In genomic region chr15:91021516-91022074, GRCh38 we compare ENCODE assay signal across 8 cellular contexts. TPM values are rescaled to one million over a fixed set of nuclear protein-coding genes. Genes with fewer than 3 reads are reported as not detected.
DNase-seq lines count a peak whose midpoint lies in the region; ATAC-seq, FAIRE-seq and TF ChIP-seq lines count a peak whose summit lies in the region.

No MANE protein-coding gene starts in this region.

- H3K9me3 Mint-ChIP-seq in natural killer cell: no peaks in the 10 kb centered on the region

- no peaks in the 10 kb centered on the region for H3K9me3 ChIP-seq in heart left ventricle
- H3K9me3 ChIP-seq in effector memory CD4-positive, alpha-beta T cell (ENCODE audit: control insufficient read depth, low read length): no peaks in the 10 kb centered on the region

- H3K27me3 ChIP-seq in heart left ventricle: no peaks in the 10 kb centered on the region
- no peaks in the 10 kb centered on the region for H3K27me3 ChIP-seq in effector memory CD4-positive, alpha-beta T cell (replicated peaks; ENCODE audit: control insufficient read depth, insufficient read depth, low read length, poor library complexity, severe bottlenecking)

- intact Hi-C loops in heart left ventricle (cut with DNase I): loop anchor here in 2 of 10 donors (2.0 to 10.0 kb wide), 2 partner anchors 23 to 67 kb away; partner anchors contain the start of gene RCCD1 (in 1 of the 2)
- intact Hi-C loops in Right ventricle myocardium superior (cut with DNase I): no loop called here
- intact Hi-C loops in natural killer cell (cut with micrococcal nuclease): no loop called here

- peak in 1 of 4 donors; percentile 7 for ATAC-seq in heart left ventricle
- ATAC-seq in Right ventricle myocardium superior (ENCODE audit: poor library complexity): no peak
- ATAC-seq in natural killer cell: no peak

- H3K36me3 Mint-ChIP-seq in natural killer cell: no peaks in the 10 kb centered on the region

- H3K4me3 ChIP-seq in heart left ventricle: peak overlapping the region; percentile 69 to 100 (median 97)
- H3K4me3 ChIP-seq in effector memory CD4-positive, alpha-beta T cell (ENCODE audit: insufficient read depth, low read depth, low read length, poor library complexity, severe bottlenecking): peak overlapping the region; percentile 77

- DNase-seq in heart left ventricle (no peak), Right ventricle myocardium superior (no peak), NCI-H226 (peak; percentile 28), natural killer cell (no peak), ureter (ENCODE audit: low spot score) (no peak), D721Med (ENCODE audit: insufficient read length, low spot score) (no peak), SHP77 treated with DMSO at 0.1 percent for 48 hours (lab: John Stamatoyannopoulos, UW) (no peak)
- DNase-seq in effector memory CD4-positive, alpha-beta T cell: no peak

- peaks cover 0 to 27% (median 15%) of the 10 kb centered on the region in 12 donors for H3K4me1 ChIP-seq in heart left ventricle
- H3K4me1 ChIP-seq in effector memory CD4-positive, alpha-beta T cell (ENCODE audit: control insufficient read depth, insufficient read depth, low read length, poor library complexity, severe bottlenecking): peaks cover 8% of the 10 kb centered on the region

- H3K4me1 Mint-ChIP-seq in natural killer cell: peaks cover 13 to 49% of the 10 kb centered on the region in 2 donors

- H3K4me3 Mint-ChIP-seq in natural killer cell: peak overlapping the region; percentile 93

- H3K27ac Mint-ChIP-seq in natural killer cell: peak overlapping the region; percentile 53 to 82

- no peak for TF ChIP-seq POLR2A in heart left ventricle (IDR thresholded peaks at IDR 0.05)

- TF ChIP-seq CTCF in heart left ventricle (IDR thresholded peaks at IDR 0.05): no peak
- no peak for TF ChIP-seq CTCF in natural killer cell (IDR thresholded peaks at IDR 0.05)
- no peak for TF ChIP-seq CTCF in D721Med (IDR thresholded peaks at IDR 0.05; ENCODE audit: insufficient read depth, missing control alignments)

- H3K36me3 ChIP-seq in heart left ventricle: peaks cover 0 to 18% (median 5%) of the 10 kb centered on the region in 9 donors
- peaks cover 4% of the 10 kb centered on the region for H3K36me3 ChIP-seq in effector memory CD4-positive, alpha-beta T cell (ENCODE audit: control insufficient read depth, insufficient read depth, low read length)

- no peaks in the 10 kb centered on the region for H3K27me3 Mint-ChIP-seq in natural killer cell (ENCODE audit: low read depth in 2 of 2)

- peak overlapping the region in 6 of 12 donors; percentile 62 to 86 (median 84) for H3K27ac ChIP-seq in heart left ventricle
- H3K27ac ChIP-seq in effector memory CD4-positive, alpha-beta T cell (ENCODE audit: insufficient read depth, low read length, poor library complexity, severe bottlenecking): peak overlapping the region; percentile 69

- FAIRE-seq in D721Med (lab: Jason Lieb, UNC): no peak

- WGBS in heart left ventricle, 4 donors: 9 to 18% (median 10%) methylated on average over 4 of the region's 4 CpGs

RNA-seq across cellular contexts. Expression of gene VPS33B, which starts 0.8 kb away (rescaled TPM):
- total RNA-seq in heart left ventricle (1 to 10 TPM; 2.9 to 7.9 (median 5.7) TPM), Right ventricle myocardium superior (4.4 TPM), natural killer cell (10 to 100 TPM; 19.8 to 28.6 (median 24.9) TPM), ureter (25.7 TPM)
- polyA plus RNA-seq in heart left ventricle: 1 to 10 TPM; 3.8 to 8.2 TPM

RNA-seq across cellular contexts. Expression of gene PRC1, which starts 27.3 kb away (rescaled TPM):
- total RNA-seq in heart left ventricle (10 to 100 TPM in 2 of 9 donors, 1 to 10 TPM in 7; 3.1 to 25.7 (median 4.7) TPM), Right ventricle myocardium superior (3.7 TPM), natural killer cell (10 to 100 TPM; 18.9 to 25.1 (median 23.3) TPM), ureter (7.8 TPM)
- polyA plus RNA-seq in heart left ventricle: 1 to 10 TPM; 1.9 to 4.7 TPM
